Comparison of ENCODE assay signal across 1 cellular context in the genomic region with DNA sequence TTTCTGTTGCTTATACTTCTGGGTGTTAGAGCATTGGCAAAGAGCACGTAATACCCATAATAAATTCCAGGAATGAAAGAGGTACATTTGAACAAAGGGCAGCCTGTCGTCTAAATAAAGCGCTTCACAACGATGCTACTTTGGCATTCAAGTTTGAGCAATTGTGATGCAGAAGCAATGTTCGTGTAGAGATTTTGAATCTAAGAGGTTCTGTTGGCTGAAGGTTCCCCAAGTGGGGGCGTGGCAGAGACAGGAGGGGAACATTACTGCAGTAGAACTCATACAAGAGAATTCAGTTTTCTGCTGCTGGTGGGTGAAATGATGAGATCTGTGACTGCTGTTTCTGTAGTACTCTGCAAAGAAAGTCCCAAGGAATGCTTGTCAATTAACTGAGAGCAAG.
TF ChIP-seq lines count a peak whose summit lies in the region.

No MANE protein-coding gene starts in this region.

TF ChIP-seq in GM23338, 12 proteins besides CTCF, POLR2A, EP300 and RAD21 (continued from another document):
- TF ChIP-seq, protein P1, sequence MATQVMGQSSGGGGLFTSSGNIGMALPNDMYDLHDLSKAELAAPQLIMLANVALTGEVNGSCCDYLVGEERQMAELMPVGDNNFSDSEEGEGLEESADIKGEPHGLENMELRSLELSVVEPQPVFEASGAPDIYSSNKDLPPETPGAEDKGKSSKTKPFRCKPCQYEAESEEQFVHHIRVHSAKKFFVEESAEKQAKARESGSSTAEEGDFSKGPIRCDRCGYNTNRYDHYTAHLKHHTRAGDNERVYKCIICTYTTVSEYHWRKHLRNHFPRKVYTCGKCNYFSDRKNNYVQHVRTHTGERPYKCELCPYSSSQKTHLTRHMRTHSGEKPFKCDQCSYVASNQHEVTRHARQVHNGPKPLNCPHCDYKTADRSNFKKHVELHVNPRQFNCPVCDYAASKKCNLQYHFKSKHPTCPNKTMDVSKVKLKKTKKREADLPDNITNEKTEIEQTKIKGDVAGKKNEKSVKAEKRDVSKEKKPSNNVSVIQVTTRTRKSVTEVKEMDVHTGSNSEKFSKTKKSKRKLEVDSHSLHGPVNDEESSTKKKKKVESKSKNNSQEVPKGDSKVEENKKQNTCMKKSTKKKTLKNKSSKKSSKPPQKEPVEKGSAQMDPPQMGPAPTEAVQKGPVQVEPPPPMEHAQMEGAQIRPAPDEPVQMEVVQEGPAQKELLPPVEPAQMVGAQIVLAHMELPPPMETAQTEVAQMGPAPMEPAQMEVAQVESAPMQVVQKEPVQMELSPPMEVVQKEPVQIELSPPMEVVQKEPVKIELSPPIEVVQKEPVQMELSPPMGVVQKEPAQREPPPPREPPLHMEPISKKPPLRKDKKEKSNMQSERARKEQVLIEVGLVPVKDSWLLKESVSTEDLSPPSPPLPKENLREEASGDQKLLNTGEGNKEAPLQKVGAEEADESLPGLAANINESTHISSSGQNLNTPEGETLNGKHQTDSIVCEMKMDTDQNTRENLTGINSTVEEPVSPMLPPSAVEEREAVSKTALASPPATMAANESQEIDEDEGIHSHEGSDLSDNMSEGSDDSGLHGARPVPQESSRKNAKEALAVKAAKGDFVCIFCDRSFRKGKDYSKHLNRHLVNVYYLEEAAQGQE (IDR thresholded peaks at IDR 0.05; ENCODE audit: unreplicated experiment): no peak
- TF ChIP-seq NANOG (IDR thresholded peaks at IDR 0.05; ENCODE audit: borderline replicate concordance): no peak; the same call in 1 of the 2 replicates
- TF ChIP-seq POLR2AphosphoS5 (IDR thresholded peaks at IDR 0.05; ENCODE audit: low read depth): no peak
- no peak for TF ChIP-seq EZH2 (IDR thresholded peaks at IDR 0.05; ENCODE audit: low read depth, unreplicated experiment)
- TF ChIP-seq STAT1 (IDR thresholded peaks at IDR 0.05; ENCODE audit: unreplicated experiment): no peak
- no peak for TF ChIP-seq CREB1 (CRISPR knock-in tag; IDR thresholded peaks at IDR 0.05; ENCODE audit: low read depth)
- no peak for TF ChIP-seq ZNF331 (CRISPR knock-in tag; IDR thresholded peaks at IDR 0.05; ENCODE audit: low read depth)
- TF ChIP-seq, protein P2, sequence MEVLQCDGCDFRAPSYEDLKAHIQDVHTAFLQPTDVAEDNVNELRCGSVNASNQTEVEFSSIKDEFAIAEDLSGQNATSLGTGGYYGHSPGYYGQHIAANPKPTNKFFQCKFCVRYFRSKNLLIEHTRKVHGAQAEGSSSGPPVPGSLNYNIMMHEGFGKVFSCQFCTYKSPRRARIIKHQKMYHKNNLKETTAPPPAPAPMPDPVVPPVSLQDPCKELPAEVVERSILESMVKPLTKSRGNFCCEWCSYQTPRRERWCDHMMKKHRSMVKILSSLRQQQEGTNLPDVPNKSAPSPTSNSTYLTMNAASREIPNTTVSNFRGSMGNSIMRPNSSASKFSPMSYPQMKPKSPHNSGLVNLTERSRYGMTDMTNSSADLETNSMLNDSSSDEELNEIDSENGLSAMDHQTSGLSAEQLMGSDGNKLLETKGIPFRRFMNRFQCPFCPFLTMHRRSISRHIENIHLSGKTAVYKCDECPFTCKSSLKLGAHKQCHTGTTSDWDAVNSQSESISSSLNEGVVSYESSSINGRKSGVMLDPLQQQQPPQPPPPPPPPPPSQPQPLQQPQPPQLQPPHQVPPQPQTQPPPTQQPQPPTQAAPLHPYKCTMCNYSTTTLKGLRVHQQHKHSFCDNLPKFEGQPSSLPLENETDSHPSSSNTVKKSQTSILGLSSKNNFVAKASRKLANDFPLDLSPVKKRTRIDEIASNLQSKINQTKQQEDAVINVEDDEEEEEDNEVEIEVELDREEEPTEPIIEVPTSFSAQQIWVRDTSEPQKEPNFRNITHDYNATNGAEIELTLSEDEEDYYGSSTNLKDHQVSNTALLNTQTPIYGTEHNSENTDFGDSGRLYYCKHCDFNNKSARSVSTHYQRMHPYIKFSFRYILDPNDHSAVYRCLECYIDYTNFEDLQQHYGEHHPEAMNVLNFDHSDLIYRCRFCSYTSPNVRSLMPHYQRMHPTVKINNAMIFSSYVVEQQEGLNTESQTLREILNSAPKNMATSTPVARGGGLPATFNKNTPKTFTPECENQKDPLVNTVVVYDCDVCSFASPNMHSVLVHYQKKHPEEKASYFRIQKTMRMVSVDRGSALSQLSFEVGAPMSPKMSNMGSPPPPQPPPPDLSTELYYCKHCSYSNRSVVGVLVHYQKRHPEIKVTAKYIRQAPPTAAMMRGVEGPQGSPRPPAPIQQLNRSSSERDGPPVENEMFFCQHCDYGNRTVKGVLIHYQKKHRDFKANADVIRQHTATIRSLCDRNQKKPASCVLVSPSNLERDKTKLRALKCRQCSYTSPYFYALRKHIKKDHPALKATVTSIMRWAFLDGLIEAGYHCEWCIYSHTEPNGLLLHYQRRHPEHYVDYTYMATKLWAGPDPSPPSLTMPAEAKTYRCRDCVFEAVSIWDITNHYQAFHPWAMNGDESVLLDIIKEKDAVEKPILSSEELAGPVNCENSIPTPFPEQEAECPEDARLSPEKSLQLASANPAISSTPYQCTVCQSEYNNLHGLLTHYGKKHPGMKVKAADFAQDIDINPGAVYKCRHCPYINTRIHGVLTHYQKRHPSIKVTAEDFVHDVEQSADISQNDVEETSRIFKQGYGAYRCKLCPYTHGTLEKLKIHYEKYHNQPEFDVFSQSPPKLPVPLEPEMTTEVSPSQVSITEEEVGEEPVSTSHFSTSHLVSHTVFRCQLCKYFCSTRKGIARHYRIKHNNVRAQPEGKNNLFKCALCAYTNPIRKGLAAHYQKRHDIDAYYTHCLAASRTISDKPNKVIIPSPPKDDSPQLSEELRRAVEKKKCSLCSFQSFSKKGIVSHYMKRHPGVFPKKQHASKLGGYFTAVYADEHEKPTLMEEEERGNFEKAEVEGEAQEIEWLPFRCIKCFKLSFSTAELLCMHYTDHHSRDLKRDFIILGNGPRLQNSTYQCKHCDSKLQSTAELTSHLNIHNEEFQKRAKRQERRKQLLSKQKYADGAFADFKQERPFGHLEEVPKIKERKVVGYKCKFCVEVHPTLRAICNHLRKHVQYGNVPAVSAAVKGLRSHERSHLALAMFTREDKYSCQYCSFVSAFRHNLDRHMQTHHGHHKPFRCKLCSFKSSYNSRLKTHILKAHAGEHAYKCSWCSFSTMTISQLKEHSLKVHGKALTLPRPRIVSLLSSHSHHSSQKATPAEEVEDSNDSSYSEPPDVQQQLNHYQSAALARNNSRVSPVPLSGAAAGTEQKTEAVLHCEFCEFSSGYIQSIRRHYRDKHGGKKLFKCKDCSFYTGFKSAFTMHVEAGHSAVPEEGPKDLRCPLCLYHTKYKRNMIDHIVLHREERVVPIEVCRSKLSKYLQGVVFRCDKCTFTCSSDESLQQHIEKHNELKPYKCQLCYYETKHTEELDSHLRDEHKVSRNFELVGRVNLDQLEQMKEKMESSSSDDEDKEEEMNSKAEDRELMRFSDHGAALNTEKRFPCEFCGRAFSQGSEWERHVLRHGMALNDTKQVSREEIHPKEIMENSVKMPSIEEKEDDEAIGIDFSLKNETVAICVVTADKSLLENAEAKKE (CRISPR knock-in tag; IDR thresholded peaks at IDR 0.05): no peak
- no peak for TF ChIP-seq EZH2phosphoT487 (IDR thresholded peaks at IDR 0.05; ENCODE audit: unreplicated experiment)
